26 cellular contexts compared by ENCODE assay signal in the genomic region with DNA sequence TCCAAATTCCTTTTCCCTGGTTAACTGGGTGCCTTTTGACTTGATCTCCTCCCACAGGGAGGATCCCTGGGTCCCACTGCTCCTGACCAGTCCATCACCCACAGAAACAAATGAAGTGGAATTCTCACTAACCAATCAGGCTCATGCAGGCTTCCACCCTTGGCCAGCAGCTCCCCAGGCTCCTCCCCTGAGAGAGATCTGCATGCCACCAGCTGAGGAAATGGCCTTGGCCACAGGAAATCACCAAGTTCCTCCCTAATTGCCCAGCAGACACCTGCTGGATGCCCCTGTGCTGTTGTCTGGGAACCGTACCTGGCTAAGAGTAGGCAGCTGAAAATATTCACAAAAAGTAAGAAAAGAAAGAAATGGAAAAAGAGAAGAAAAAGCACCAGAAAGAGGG.
A peak's percentile ranks its signal among the peaks of the same experiment; 100 is the strongest.
DNase-seq lines count a peak whose midpoint lies in the region; ATAC-seq and TF ChIP-seq lines count a peak whose summit lies in the region.
"Had no signal": no experiment of that assay in that cellular context is flagged by ENCODE, and none has a peak within 500 bp of the region (broad histone marks: within the 10 kb centered on the region; RNA-seq: fewer than 3 reads in every experiment).

No MANE protein-coding gene starts in this region.

- no peak overlapping the region for H2AFZ ChIP-seq in H9 (ENCODE audit: low read length)
- H2AFZ ChIP-seq: PC-9 had no signal

- no peaks in the 10 kb centered on the region for H3K27me3 Mint-ChIP-seq in CD4-positive, alpha-beta T cell
- H3K27me3 Mint-ChIP-seq in H9 (ENCODE audit: low read depth): peaks cover 96% of the 10 kb centered on the region
- peaks cover 0 to 1% of the 10 kb centered on the region in 2 donors for H3K27me3 Mint-ChIP-seq in CD8-positive, alpha-beta memory T cell
- H3K27me3 Mint-ChIP-seq: activated CD4-positive, alpha-beta T cell treated with anti-CD3 and anti-CD28 coated beads, Interleukin-2, amount 10 ng/mL, durations not matched to agents 24 days and 14 days; central memory CD8-positive, alpha-beta T cell had no signal

- H3K79me1 ChIP-seq in H9 (ENCODE audit: insufficient read depth, low read depth, low read length, poor library complexity, severe bottlenecking) (no peaks in the 10 kb centered on the region), mesendoderm (ENCODE audit: low read length) (no peaks in the 10 kb centered on the region)

- H3K9ac ChIP-seq in H9 (ENCODE audit: extremely low read depth, insufficient read length, low read length): no peak overlapping the region
- H3K9ac ChIP-seq in mesendoderm (ENCODE audit: low read length): no peak overlapping the region

- H3K27me3 ChIP-seq in CD4-positive, alpha-beta T cell (ENCODE audit: control insufficient read depth, insufficient read depth, low read length): no peaks in the 10 kb centered on the region
- H3K27me3 ChIP-seq in H9 (ENCODE audit: insufficient read depth, low read length): no peaks in the 10 kb centered on the region
- no peaks in the 10 kb centered on the region for H3K27me3 ChIP-seq in mesendoderm (ENCODE audit: insufficient read depth, low read length, poor library complexity)
- no peaks in the 10 kb centered on the region for H3K27me3 ChIP-seq in dorsolateral prefrontal cortex
- no peaks in the 10 kb centered on the region for H3K27me3 ChIP-seq in CD8-positive, alpha-beta memory T cell (ENCODE audit: insufficient read depth, low read length, poor library complexity, severe bottlenecking)
- H3K27me3 ChIP-seq: adrenal gland, BE2C, body of pancreas, esophagus muscularis mucosa, sigmoid colon, tibial artery, vagina had no signal

- H3K4me3 ChIP-seq in mesendoderm (ENCODE audit: low read length) (no peak overlapping the region), dorsolateral prefrontal cortex (no peak overlapping the region)
- H3K4me3 ChIP-seq in CD8-positive, alpha-beta memory T cell (ENCODE audit: low read length): no peak overlapping the region
- H3K4me3 ChIP-seq: adrenal gland, body of pancreas, esophagus muscularis mucosa, PC-9, psoas muscle, sigmoid colon, tibial artery, vagina had no signal

- no peak overlapping the region for H2BK20ac ChIP-seq in H9 (ENCODE audit: low read depth, low read length, poor library complexity, severe bottlenecking)

- CTCF ChIA-PET in CD4-positive, alpha-beta T cell (lab: Charles Lee): no interaction called here
- CTCF ChIA-PET in CD8-positive, alpha-beta memory T cell (lab: Charles Lee): interaction anchor here (0.9 to 1.3 kb wide), 3 partner anchors 14 to 38 kb away, joined by 3 to 5 read pairs (median 4); no protein-coding TSS in a partner anchor

- no CpG with 5 or more reads among the region's 1 CpG for WGBS in H9 (ENCODE audit: extremely low coverage, insufficient read length, low lambda C conversion rate)
- WGBS in mesendoderm (ENCODE audit: extremely low coverage, insufficient coverage, low lambda C conversion rate): no CpG with 5 or more reads among the region's 1 CpG

- no peaks in the 10 kb centered on the region for H3K36me3 Mint-ChIP-seq in CD4-positive, alpha-beta T cell (ENCODE audit: low read depth)
- H3K36me3 Mint-ChIP-seq in H9 (ENCODE audit: insufficient read depth in 1 of 3, low read depth in 3 of 3): no peaks in the 10 kb centered on the region; a peak in 1 of 7 replicates
- no peaks in the 10 kb centered on the region for H3K36me3 Mint-ChIP-seq in CD8-positive, alpha-beta memory T cell

- H2BK5ac ChIP-seq in H9 (ENCODE audit: insufficient read length, low read length) (no peak overlapping the region), mesendoderm (ENCODE audit: low read length) (no peak overlapping the region)

- H3K56ac ChIP-seq in H9 (ENCODE audit: insufficient read length, low read depth, low read length) (no peak overlapping the region), mesendoderm (ENCODE audit: low read length) (no peak overlapping the region)

- no peak overlapping the region for H3K18ac ChIP-seq in H9 (ENCODE audit: insufficient read length, low read depth, low read length)
- no peak overlapping the region for H3K18ac ChIP-seq in mesendoderm (ENCODE audit: low read length)

- H2BK120ac ChIP-seq in H9 (ENCODE audit: low read depth, low read length, poor library complexity, severe bottlenecking) (no peak overlapping the region), mesendoderm (ENCODE audit: low read depth, low read length) (no peak overlapping the region)

- no peak overlapping the region for H3K27ac ChIP-seq in CD4-positive, alpha-beta T cell (ENCODE audit: low read depth, low read length)
- no peak overlapping the region for H3K27ac ChIP-seq in H9 (ENCODE audit: insufficient read length, low read depth, low read length)
- H3K27ac ChIP-seq in mesendoderm (ENCODE audit: low read depth, low read length): no peak overlapping the region
- H3K27ac ChIP-seq in dorsolateral prefrontal cortex: no peak overlapping the region
- no peak overlapping the region for H3K27ac ChIP-seq in CD8-positive, alpha-beta memory T cell (ENCODE audit: low read depth, low read length)
- H3K27ac ChIP-seq: adrenal gland, body of pancreas, esophagus muscularis mucosa, PC-9, psoas muscle, sigmoid colon, tibial artery, vagina had no signal

- POLR2A ChIA-PET in CD4-positive, alpha-beta T cell (lab: Charles Lee): interaction anchor here (1.6 kb wide), 1 partner anchor 142 kb away, joined by 3 read pairs; no protein-coding TSS in a partner anchor
- POLR2A ChIA-PET in CD8-positive, alpha-beta memory T cell (lab: Charles Lee): no interaction called here

- H4K91ac ChIP-seq in H9 (ENCODE audit: insufficient read length, low read depth, low read length): no peak overlapping the region

- H3K4me1 Mint-ChIP-seq in CD4-positive, alpha-beta T cell (ENCODE audit: low read depth): peaks cover 73% of the 10 kb centered on the region
- H3K4me1 Mint-ChIP-seq in H9: peaks cover 35 to 41% of the 10 kb centered on the region in 2 experiments
- peaks cover 21 to 53% (median 27%) of the 10 kb centered on the region in 3 donors for H3K4me1 Mint-ChIP-seq in CD8-positive, alpha-beta memory T cell

- no peak for ATAC-seq in CD4-positive, alpha-beta T cell (ENCODE audit: poor library complexity)
- ATAC-seq: activated T-cell treated with anti-CD3 and anti-CD28 coated beads, Interleukin-2, amount 50 U/mL, for 4 hours; body of pancreas; psoas muscle had no signal

- H3K23me2 ChIP-seq in H9 (ENCODE audit: insufficient read length, low read depth, low read length, poor library complexity, severe bottlenecking): no peaks in the 10 kb centered on the region

- H2BK12ac ChIP-seq in H9 (ENCODE audit: insufficient read length, low read depth, low read length): no peak overlapping the region

- TF ChIP-seq CTCF in CD4-positive, alpha-beta T cell (IDR thresholded peaks at IDR 0.05): no peak
- TF ChIP-seq CTCF in H9 (conservative IDR thresholded peaks at IDR 0.05) (no peak), dorsolateral prefrontal cortex (IDR thresholded peaks at IDR 0.05 in 54 of 56, conservative IDR thresholded peaks at IDR 0.05 in 2 of 56; ENCODE audit: low read depth in 1 of 56, partially characterized antibody in 56 of 56) (no peak)

- H3K79me2 ChIP-seq in H9 (ENCODE audit: insufficient read depth, low read length): no peaks in the 10 kb centered on the region
- no peaks in the 10 kb centered on the region for H3K79me2 ChIP-seq in mesendoderm (ENCODE audit: control insufficient read depth, insufficient read depth, low read length)

- H3K4ac ChIP-seq in H9 (ENCODE audit: low read depth, low read length) (no peak overlapping the region), mesendoderm (ENCODE audit: low read depth, low read length) (no peak overlapping the region)

- H3K14ac ChIP-seq in H9 (ENCODE audit: insufficient read depth, low read length): no peak overlapping the region

- H3K9me3 Mint-ChIP-seq in CD4-positive, alpha-beta T cell: no peaks in the 10 kb centered on the region
- H3K9me3 Mint-ChIP-seq in H9: peaks cover 0 to 2% of the 10 kb centered on the region in 2 experiments; a peak in 2 of 5 replicates
- no peaks in the 10 kb centered on the region for H3K9me3 Mint-ChIP-seq in CD8-positive, alpha-beta memory T cell
- H3K9me3 Mint-ChIP-seq: activated CD4-positive, alpha-beta T cell treated with anti-CD3 and anti-CD28 coated beads, Interleukin-2, amount 10 ng/mL, durations not matched to agents 24 days and 14 days; activated T-cell treated with anti-CD3 and anti-CD28 coated beads, Interleukin-2, amount 50 U/mL, for 4 hours; central memory CD8-positive, alpha-beta T cell had no signal

- H2AK5ac ChIP-seq in H9 (ENCODE audit: insufficient read length, low read length) (no peak overlapping the region), mesendoderm (ENCODE audit: low read length) (peak overlapping the region; percentile 22)

- H3K4me3 Mint-ChIP-seq in CD4-positive, alpha-beta T cell: no peak overlapping the region
- no peak overlapping the region for H3K4me3 Mint-ChIP-seq in H9
- no peak overlapping the region for H3K4me3 Mint-ChIP-seq in CD8-positive, alpha-beta memory T cell
- H3K4me3 Mint-ChIP-seq: activated CD4-positive, alpha-beta T cell treated with anti-CD3 and anti-CD28 coated beads, Interleukin-2, amount 10 ng/mL, durations not matched to agents 24 days and 14 days; activated T-cell treated with anti-CD3 and anti-CD28 coated beads, Interleukin-2, amount 50 U/mL, for 4 hours; central memory CD8-positive, alpha-beta T cell had no signal

- H3K4me2 ChIP-seq in H9 (ENCODE audit: insufficient read depth, insufficient read length, low read length) (no peak overlapping the region), mesendoderm (ENCODE audit: low read length) (no peak overlapping the region)
- H3K4me2 ChIP-seq: PC-9 had no signal

- peak overlapping the region; percentile 38 for H3K27ac Mint-ChIP-seq in CD4-positive, alpha-beta T cell
- H3K27ac Mint-ChIP-seq in H9: no peak overlapping the region
- H3K27ac Mint-ChIP-seq in CD8-positive, alpha-beta memory T cell: peak overlapping the region in 3 of 8 donors; percentile 13 to 89 (median 25)
- H3K27ac Mint-ChIP-seq: activated CD4-positive, alpha-beta T cell treated with anti-CD3 and anti-CD28 coated beads, Interleukin-2, amount 10 ng/mL, durations not matched to agents 24 days and 14 days had no signal

- H3K23ac ChIP-seq in H9 (ENCODE audit: insufficient read length, low read depth, low read length) (no peak overlapping the region), mesendoderm (ENCODE audit: low read length) (no peak overlapping the region)

- H2BK15ac ChIP-seq in H9 (ENCODE audit: low read depth, low read length) (no peak overlapping the region), mesendoderm (replicated peaks; ENCODE audit: low read depth) (no peak overlapping the region)

- no peak overlapping the region for H4K8ac ChIP-seq in H9 (replicated peaks; ENCODE audit: insufficient read length, low read depth, low read length)
- H4K8ac ChIP-seq in mesendoderm (ENCODE audit: low read depth, low read length): no peak overlapping the region

- no peak for DNase-seq in CD4-positive, alpha-beta T cell
- DNase-seq in H9: peak; percentile 57
- DNase-seq in RPMI8226: peak; percentile 50
- peak; percentile 37 for DNase-seq in mesendoderm
- DNase-seq in dorsolateral prefrontal cortex: no peak
- no peak for DNase-seq in NCI-H2081 treated with DMSO at 0.1 percent for 48 hours (lab: John Stamatoyannopoulos, UW)
- no peak for DNase-seq in CD8-positive, alpha-beta memory T cell
- DNase-seq: activated CD4-positive, alpha-beta T cell treated with anti-CD3 and anti-CD28 coated beads, Interleukin-2, amount 10 ng/mL, durations not matched to agents 24 days and 14 days; activated T-cell treated with anti-CD3 and anti-CD28 coated beads, Interleukin-2, amount 50 U/mL, for 4 hours; adrenal gland; BE2C; body of pancreas; foreskin fibroblast; head of caudate nucleus; NCI-H1048; NCI-H1694 treated with DMSO at 0.1 percent for 48 hours; PC-9; psoas muscle; SHP77 treated with DMSO at 0.1 percent for 48 hours; sigmoid colon; stimulated activated CD4-positive, alpha-beta T cell treated with anti-CD3 and anti-CD28 coated beads, Interleukin-12 subunit alpha, Interleukin-12 subunit beta, amount 100 ng/mL, for 4 hours; stimulated activated CD4-positive, alpha-beta T cell treated with anti-CD3 and anti-CD28 coated beads, Interleukin-2, amount 100 ng/mL, for 48 hours; tibial artery had no signal

- H3K36me3 ChIP-seq in mesendoderm (ENCODE audit: control insufficient read depth, insufficient read depth, low read length): no peaks in the 10 kb centered on the region
- H3K36me3 ChIP-seq in CD8-positive, alpha-beta memory T cell (ENCODE audit: insufficient read depth, low read length): no peaks in the 10 kb centered on the region
- H3K36me3 ChIP-seq: adrenal gland, BE2C, esophagus muscularis mucosa, sigmoid colon, tibial artery, vagina had no signal

- H4K5ac ChIP-seq in H9 (ENCODE audit: insufficient read length, low read depth, low read length): no peak overlapping the region
- no peak overlapping the region for H4K5ac ChIP-seq in mesendoderm (ENCODE audit: low read length)

- H4K20me1 ChIP-seq in H9 (ENCODE audit: control insufficient read depth, insufficient read depth, insufficient read length): no peaks in the 10 kb centered on the region

- H3T11ph ChIP-seq in H9 (ENCODE audit: low read length): no peak overlapping the region

- H3K9me3 ChIP-seq in CD4-positive, alpha-beta T cell (ENCODE audit: control insufficient read depth, low read length): no peaks in the 10 kb centered on the region
- H3K9me3 ChIP-seq in H9 (ENCODE audit: control insufficient read depth, low read depth, low read length): no peaks in the 10 kb centered on the region
- H3K9me3 ChIP-seq in CD8-positive, alpha-beta memory T cell (ENCODE audit: low read length): no peaks in the 10 kb centered on the region
- H3K9me3 ChIP-seq: adrenal gland, BE2C, body of pancreas, esophagus muscularis mucosa, psoas muscle, sigmoid colon, tibial artery, vagina had no signal

- H3K4me1 ChIP-seq in H9 (ENCODE audit: insufficient read depth, low read length) (peaks cover 15% of the 10 kb centered on the region), mesendoderm (ENCODE audit: control insufficient read depth, low read depth, low read length) (peaks cover 11% of the 10 kb centered on the region)
- H3K4me1 ChIP-seq in CD8-positive, alpha-beta memory T cell (ENCODE audit: insufficient read depth, low read length): peaks cover 40% of the 10 kb centered on the region
- H3K4me1 ChIP-seq: adrenal gland, BE2C, body of pancreas, esophagus muscularis mucosa, psoas muscle, sigmoid colon, tibial artery, vagina had no signal

- intact Hi-C loops in CD4-positive, alpha-beta T cell (cut with DNase I, micrococcal nuclease): loop anchor here in 1 of 2 experiments (5.0 kb wide), 1 partner anchor 80 kb away; no protein-coding TSS in a partner anchor
- intact Hi-C loops in dorsolateral prefrontal cortex (cut with DNase I): no loop called here

Comparison
In these comparisons a context has a peak if more than half of its experiments do, and no peak if none do; other contexts are left out.
1. DNase-seq: peak in H9 (single experiment), RPMI8226 (single experiment) and mesendoderm (single experiment); none in CD4-positive, alpha-beta T cell (0 of 10), dorsolateral prefrontal cortex (0 of 10), NCI-H2081 treated with DMSO at 0.1 percent for 48 hours (single experiment) and CD8-positive, alpha-beta memory T cell (0 of 5).